In the genomic region with DNA sequence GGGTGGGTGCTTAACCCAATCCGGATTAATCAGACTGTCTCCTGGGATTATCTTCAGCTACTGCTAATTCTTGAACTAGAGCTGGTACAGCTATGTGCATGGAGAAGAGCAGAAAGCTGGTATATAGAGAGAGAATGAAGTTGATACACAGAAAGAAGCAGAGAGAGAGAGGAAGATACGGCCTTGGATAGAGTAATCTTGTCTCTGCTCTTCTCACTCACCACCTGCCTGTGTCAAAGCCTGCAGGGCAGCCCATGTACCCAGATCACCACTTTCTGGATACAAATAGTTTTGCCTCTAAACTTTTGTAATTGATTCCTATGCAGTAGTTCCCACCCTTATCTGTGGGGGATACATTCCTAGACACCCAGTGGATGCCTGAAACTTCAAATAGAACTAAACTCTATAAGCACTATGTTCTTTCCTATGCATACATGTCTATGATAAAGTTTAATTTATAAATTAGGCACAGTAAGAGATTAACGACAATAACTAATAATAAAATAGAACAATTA, we compare ENCODE assay signal across 22 cellular contexts. TPM values are rescaled to one million over a fixed set of nuclear protein-coding genes. Genes with fewer than 3 reads are reported as not detected.
A peak's percentile ranks its signal among the peaks of the same experiment; 100 is the strongest.
DNase-seq lines count a peak whose midpoint lies in the region; ATAC-seq and TF ChIP-seq lines count a peak whose summit lies in the region.
"Had no signal": no experiment of that assay in that cellular context is flagged by ENCODE, and none has a peak within 500 bp of the region (broad histone marks: within the 10 kb centered on the region; RNA-seq: fewer than 3 reads in every experiment).

No MANE protein-coding gene starts in this region.

- H3K27ac Mint-ChIP-seq in Calu3 (ENCODE audit: unreplicated experiment) (peak overlapping the region; percentile 72), osteocyte (ENCODE audit: unreplicated experiment) (peak overlapping the region; percentile 93)
- H3K27ac Mint-ChIP-seq: activated CD4-positive, alpha-beta T cell treated with anti-CD3 and anti-CD28 coated beads for 36 hours; CD14-positive monocyte; nephron progenitor cell had no signal

- no peaks in the 10 kb centered on the region for H3K36me3 Mint-ChIP-seq in Calu3 (ENCODE audit: insufficient read depth, unreplicated experiment)
- no peaks in the 10 kb centered on the region for H3K36me3 Mint-ChIP-seq in osteocyte (ENCODE audit: unreplicated experiment)

- H3K4me3 Mint-ChIP-seq in Calu3 (ENCODE audit: low read depth, unreplicated experiment) (no peak overlapping the region), osteocyte (ENCODE audit: unreplicated experiment) (no peak overlapping the region)
- H3K4me3 Mint-ChIP-seq: activated CD4-positive, alpha-beta T cell treated with anti-CD3 and anti-CD28 coated beads for 36 hours; CD14-positive monocyte; nephron progenitor cell had no signal

- H3K27me3 ChIP-seq in Panc1 (ENCODE audit: control insufficient read depth, insufficient read depth, low read length), result no peaks in the 10 kb centered on the region
- H3K27me3 ChIP-seq: right lobe of liver, upper lobe of right lung had no signal

- H3K27me3 Mint-ChIP-seq in Calu3 (ENCODE audit: unreplicated experiment), result no peaks in the 10 kb centered on the region
- H3K27me3 Mint-ChIP-seq in osteocyte (ENCODE audit: unreplicated experiment), result no peaks in the 10 kb centered on the region
- H3K27me3 Mint-ChIP-seq: activated CD4-positive, alpha-beta T cell treated with anti-CD3 and anti-CD28 coated beads for 36 hours had no signal

- in situ Hi-C loops in Panc1 (cut with HindIII; ENCODE audit: low pct_unique_long_range_greater_than_20kb, low sequenced_read_pairs), result no loop called here

- H3K9me3 Mint-ChIP-seq in Calu3 (ENCODE audit: low read depth, unreplicated experiment) (peaks cover 3% of the 10 kb centered on the region), osteocyte (ENCODE audit: unreplicated experiment) (no peaks in the 10 kb centered on the region)
- H3K9me3 Mint-ChIP-seq: CD14-positive monocyte, nephron progenitor cell had no signal

- 0 out of 2 replicates have a peak, but pooled peaks cover 8% of the 10 kb centered on the region for H3K4me1 ChIP-seq in Panc1 (ENCODE audit: control insufficient read depth, insufficient read depth, low read length)
- no peaks in the 10 kb centered on the region for H3K4me1 ChIP-seq in mucosa of descending colon (ENCODE audit: low read depth)
- H3K4me1 ChIP-seq: right lobe of liver, upper lobe of right lung had no signal

- CTCF ChIA-PET in Calu3 (lab: Charles Lee) (no interaction called here), Panc1 (lab: Charles Lee) (no interaction called here)

- H3K9me3 ChIP-seq in Panc1 (ENCODE audit: control insufficient read depth, insufficient read depth, low read depth, low read length), result no peaks in the 10 kb centered on the region
- H3K9me3 ChIP-seq in mucosa of descending colon, result no peaks in the 10 kb centered on the region
- H3K9me3 ChIP-seq: right lobe of liver, upper lobe of right lung had no signal

- POLR2A ChIA-PET in Panc1 (lab: Charles Lee), result no interaction called here

- BruUV-seq in Calu3 (replicated peaks; lab: Mats Ljungman, UMichigan) (no TSS peak), Panc1 (replicated peaks; lab: Mats Ljungman, UMichigan) (no TSS peak)

- H3K4me1 Mint-ChIP-seq in Calu3 (ENCODE audit: low read depth, unreplicated experiment) (peaks cover 20% of the 10 kb centered on the region), osteocyte (ENCODE audit: unreplicated experiment) (peaks cover 23% of the 10 kb centered on the region)
- H3K4me1 Mint-ChIP-seq: activated CD4-positive, alpha-beta T cell treated with anti-CD3 and anti-CD28 coated beads for 36 hours; CD14-positive monocyte; nephron progenitor cell had no signal

- DNase-seq in Calu3 (no peak), Panc1 (ENCODE audit: low read depth, low spot score) (no peak), choroid plexus epithelial cell (ENCODE audit: low read depth) (peak; percentile 33), osteocyte (ENCODE audit: extremely low spot score, unreplicated experiment) (no peak), mucosa of descending colon (no peak), NCI-H2107 treated with DMSO at 0.1 percent for 48 hours (lab: John Stamatoyannopoulos, UW; ENCODE audit: unreplicated experiment) (no peak)
- DNase-seq: activated CD4-positive, alpha-beta T cell treated with anti-CD3 and anti-CD28 coated beads for 36 hours; activated naive CD4-positive, alpha-beta T cell treated with anti-CD3 and anti-CD28 coated beads, Interleukin-2, amount 50 U/mL, for 16 hours; GDM1; KG1; NCI-H187 treated with DMSO at 0.1 percent for 48 hours; NCI-H748 treated with DMSO at 0.1 percent for 48 hours; nephron progenitor cell; posterior cingulate gyrus; right lobe of liver; SIG-M5; stimulated activated CD8-positive, alpha-beta memory T cell treated with anti-CD3 and anti-CD28 coated beads, Interleukin-4, amount 100 ng/mL, for 48 hours; upper lobe of right lung had no signal

- intact Hi-C loops in Calu3 (cut with micrococcal nuclease; ENCODE audit: unreplicated experiment) (no loop called here), Panc1 (cut with micrococcal nuclease; ENCODE audit: unreplicated experiment) (no loop called here), mucosa of descending colon (cut with DNase I, micrococcal nuclease) (no loop called here)

- ATAC-seq in Panc1 (0 out of 2 replicates have a peak, but pooled peaks have one; percentile 15), HG02970 (IDR thresholded peaks at IDR 0.05; ENCODE audit: low FRiP score, unreplicated experiment) (no peak), mucosa of descending colon (no peak), GM19467 (IDR thresholded peaks at IDR 0.05; ENCODE audit: unreplicated experiment) (no peak)
- ATAC-seq: activated CD4-positive, alpha-beta T cell treated with anti-CD3 and anti-CD28 coated beads for 36 hours had no signal

- no peaks in the 10 kb centered on the region for H3K36me3 ChIP-seq in Panc1 (ENCODE audit: control insufficient read depth, insufficient read depth, low read length)
- no peaks in the 10 kb centered on the region for H3K36me3 ChIP-seq in mucosa of descending colon (ENCODE audit: low read depth)
- H3K36me3 ChIP-seq: right lobe of liver, upper lobe of right lung had no signal

- no peak overlapping the region; the same call in 1 of the 2 replicates for H3K27ac ChIP-seq in Panc1 (ENCODE audit: low read length)
- H3K27ac ChIP-seq: right lobe of liver, upper lobe of right lung had no signal

- TF ChIP-seq CTCF in Calu3 (IDR thresholded peaks at IDR 0.05; ENCODE audit: unreplicated experiment) (no peak), Panc1 (IDR thresholded peaks at IDR 0.05) (no peak), choroid plexus epithelial cell (conservative IDR thresholded peaks at IDR 0.05; ENCODE audit: low read depth, low read length) (no peak), osteocyte (IDR thresholded peaks at IDR 0.05) (no peak), mucosa of descending colon (IDR thresholded peaks at IDR 0.05) (no peak)

- no peak overlapping the region for H3K4me3 ChIP-seq in Panc1 (ENCODE audit: low read depth in 2 of 2, low read length in 2 of 2)
- H3K4me3 ChIP-seq in choroid plexus epithelial cell (ENCODE audit: low read depth, low read length), result no peak overlapping the region
- no peak overlapping the region for H3K4me3 ChIP-seq in mucosa of descending colon
- H3K4me3 ChIP-seq: right lobe of liver, upper lobe of right lung had no signal

RNA-seq across cellular contexts. Expression of gene YEATS4, which starts 45.4 kb away (rescaled TPM):
- total RNA-seq in Calu3 (2022) (34.9 and 38.9 TPM in 2 replicates), Panc1 (2021; ENCODE audit: unreplicated experiment) (20.9 TPM), osteocyte (15.9 and 17.6 TPM in 2 replicates), mucosa of descending colon (10 to 100 TPM in 2 of 3 donors, 1 to 10 TPM in 1; 8.8 to 12.8 (median 10.7) TPM)
- polyA plus RNA-seq in Panc1 (2012; ENCODE audit: insufficient read length), result 9.8 TPM

RNA-seq across cellular contexts. Expression of gene LYZ, which starts 56.7 kb away (rescaled TPM):
- total RNA-seq in Calu3 (2022) (353 and 392 TPM in 2 replicates), Panc1 (2021; ENCODE audit: unreplicated experiment) (1.1 TPM), osteocyte (0.21 TPM in 1 of 2 replicates, not detected in the other), mucosa of descending colon (100 to 1,000 TPM in 1 of 3 donors, 10 to 100 TPM in 2; 47.7 to 118 (median 55.2) TPM)
- polyA plus RNA-seq in Panc1 (2012; ENCODE audit: insufficient read length), result not detected
- total RNA-seq: activated CD4-positive, alpha-beta T cell treated with anti-CD3 and anti-CD28 coated beads for 36 hours had no signal
- polyA plus RNA-seq: fibroblast of lung had no signal

Comparison
In these comparisons a context has a peak if more than half of its experiments do, and no peak if none do; other contexts are left out.
1. RNA of gene LYZ, which starts 56.7 kb away (total RNA-seq): 353 to 392 TPM in Calu3 and 47.7 to 118 TPM in mucosa of descending colon; 1.1 TPM in Panc1 (single experiment) and 0.21 TPM in osteocyte; every median in the first group is over 10 times any median in the second.